8 cellular contexts compared by ENCODE assay signal in the genomic region with DNA sequence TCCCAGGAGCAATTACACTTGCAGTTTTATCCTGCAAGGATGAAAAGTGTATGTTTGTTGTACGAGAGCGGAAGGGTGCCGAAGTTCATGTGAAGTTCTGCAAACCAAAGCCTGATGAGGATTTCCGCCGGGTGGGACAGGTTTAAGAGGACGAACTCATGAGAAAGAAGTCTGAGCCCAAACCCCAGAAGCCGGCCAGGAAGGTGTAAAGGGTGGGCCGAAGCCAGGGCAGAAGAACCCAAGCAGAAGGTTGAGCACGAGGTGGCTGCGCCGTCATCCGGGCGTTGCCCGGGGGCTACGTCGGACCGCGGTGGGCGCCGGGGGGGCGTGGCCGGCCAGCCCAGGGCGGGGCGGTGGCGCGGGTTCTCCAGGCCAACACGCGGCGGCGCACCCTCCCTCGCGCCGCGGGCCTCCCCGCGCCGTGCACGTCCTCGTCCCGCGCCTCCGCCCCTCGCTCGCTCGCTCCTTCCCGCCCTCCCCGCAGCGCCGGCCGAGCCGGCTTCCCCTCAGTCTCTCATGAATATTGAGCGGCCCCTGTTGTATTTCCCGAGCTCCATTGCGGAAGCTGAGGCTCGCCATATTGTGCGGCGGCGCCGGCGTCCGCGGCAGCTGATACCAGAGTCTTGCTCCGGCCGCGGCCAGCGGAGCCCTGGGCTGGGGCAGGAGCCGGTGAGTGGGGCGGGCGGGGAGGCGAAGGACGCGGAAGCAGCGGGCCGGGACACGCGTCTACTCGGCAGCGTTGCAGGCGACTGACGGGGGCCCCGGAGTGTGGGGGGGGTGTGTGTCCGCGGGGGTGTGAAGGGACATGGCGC. TPM values are rescaled to one million over a fixed set of nuclear protein-coding genes. Genes with fewer than 3 reads are reported as not detected.
DNase-seq lines count a peak whose midpoint lies in the region; FAIRE-seq and TF ChIP-seq lines count a peak whose summit lies in the region.

A gene (plus strand): TSS at position 578 of the 812 bp plus-strand sequence. CDS start 41,996 bp downstream, outside the sequence.

- H3K9me3 ChIP-seq in SK-N-SH, result no peaks in the 10 kb centered on the region
- no peaks in the 10 kb centered on the region for H3K9me3 ChIP-seq in osteoblast (ENCODE audit: low read depth, low read length)
- H3K9me3 ChIP-seq in testis, result no peaks in the 10 kb centered on the region

- H4K20me1 ChIP-seq in SK-N-SH (ENCODE audit: insufficient read depth) (peaks cover 37% of the 10 kb centered on the region), osteoblast (ENCODE audit: insufficient read depth, low read length) (peaks cover 30% of the 10 kb centered on the region)

- no peak for FAIRE-seq in H54 (lab: Jason Lieb, UNC)

- peak within 1 kb of the TSS; percentile 90 for H3K4me3 Mint-ChIP-seq in activated naive CD4-positive, alpha-beta T cell treated with anti-CD3 and anti-CD28 coated beads, Interleukin-2, amount 50 U/mL, for 24 hours

- TF ChIP-seq RAD21 in SK-N-SH (IDR thresholded peaks at IDR 0.05; ENCODE audit: low read length), result peak; percentile 4; the same call in 1 of the 2 replicates

- peaks cover 50% of the 10 kb centered on the region for H3K4me1 Mint-ChIP-seq in activated naive CD4-positive, alpha-beta T cell treated with anti-CD3 and anti-CD28 coated beads, Interleukin-2, amount 50 U/mL, for 24 hours

- peak within 1 kb of the TSS; percentile 77 for H2AFZ ChIP-seq in SK-N-SH (ENCODE audit: low read depth)
- peak within 1 kb of the TSS; percentile 93 for H2AFZ ChIP-seq in osteoblast (ENCODE audit: low read length)

- peaks cover 15% of the 10 kb centered on the region for H3F3A ChIP-seq in SK-N-SH (replicated peaks; ENCODE audit: insufficient read depth)

- H3K4me3 ChIP-seq in SK-N-SH (ENCODE audit: low read depth in 2 of 2, low read length in 1 of 2), result peak within 1 kb of the TSS; percentile 68 to 95
- H3K4me3 ChIP-seq in osteoblast (ENCODE audit: insufficient read depth, low read length), result peak within 1 kb of the TSS; percentile 92
- peak within 1 kb of the TSS; percentile 76 to 79 for H3K4me3 ChIP-seq in testis

- TF ChIP-seq EP300 in SK-N-SH (IDR thresholded peaks at IDR 0.05; ENCODE audit: borderline replicate concordance in 1 of 2, low read depth in 1 of 2, low read length in 1 of 2), result no peak

- POLR2A ChIA-PET in SK-N-SH (lab: Yijun Ruan, JAX), result interaction anchor here (0.8 to 2.2 kb wide), 2 partner anchors 36 to 111 kb away, joined by 3 to 15 read pairs; a partner anchor contains a TSS

- no peaks in the 10 kb centered on the region for H3K9me3 Mint-ChIP-seq in activated naive CD4-positive, alpha-beta T cell treated with anti-CD3 and anti-CD28 coated beads, Interleukin-2, amount 50 U/mL, for 24 hours

- CTCF ChIA-PET in SK-N-SH (lab: Yijun Ruan, JAX), result interaction anchor here (0.7 to 1.6 kb wide), 5 partner anchors 9 to 240 kb away, joined by 3 to 5 read pairs (median 4); no protein-coding TSS in a partner anchor

- TF ChIP-seq CTCF in SK-N-SH (IDR thresholded peaks at IDR 0.05) (no peak), osteoblast (IDR thresholded peaks at IDR 0.05; ENCODE audit: extremely low read depth, low read depth, low read length) (no peak), testis (IDR thresholded peaks at IDR 0.05) (peak in 1 of 3 experiments; percentile 13)

- WGBS in SK-N-SH (ENCODE audit: low lambda C conversion rate), result 24% methylated on average over 18 of the region's 84 CpGs
- 1 to 5% methylated on average over 8 to 45 of the region's 84 CpGs for WGBS in testis, 2 donors

- peak within 1 kb of the TSS; percentile 84 for H3K27ac Mint-ChIP-seq in activated naive CD4-positive, alpha-beta T cell treated with anti-CD3 and anti-CD28 coated beads, Interleukin-2, amount 50 U/mL, for 24 hours

- intact Hi-C loops in testis (cut with DNase I; ENCODE audit: low total_unique reads), result no loop called here

- no peaks in the 10 kb centered on the region for H3K9me2 ChIP-seq in SK-N-SH

- H3K9ac ChIP-seq in SK-N-SH, result peak within 1 kb of the TSS; percentile 84

- peak within 1 kb of the TSS; percentile 54 to 89 for H3K27ac ChIP-seq in SK-N-SH (ENCODE audit: low read depth in 2 of 2, low read length in 1 of 2)
- peak within 1 kb of the TSS; percentile 13 for H3K27ac ChIP-seq in osteoblast (ENCODE audit: low read depth, low read length)
- peak within 1 kb of the TSS; percentile 82 to 93 for H3K27ac ChIP-seq in testis

- TF ChIP-seq POLR2A in H54 (IDR thresholded peaks at IDR 0.05; ENCODE audit: low read depth, low read length) (no peak), testis (IDR thresholded peaks at IDR 0.05) (no peak)

- H3K36me3 Mint-ChIP-seq in activated naive CD4-positive, alpha-beta T cell treated with anti-CD3 and anti-CD28 coated beads, Interleukin-2, amount 50 U/mL, for 24 hours, result no peaks in the 10 kb centered on the region

- no peaks in the 10 kb centered on the region for H3K27me3 Mint-ChIP-seq in activated naive CD4-positive, alpha-beta T cell treated with anti-CD3 and anti-CD28 coated beads, Interleukin-2, amount 50 U/mL, for 24 hours

- H3K4me1 ChIP-seq in SK-N-SH (ENCODE audit: control insufficient read depth in 1 of 2, insufficient read depth in 2 of 2, low read depth in 1 of 2, low read length in 1 of 2) (peaks cover 14 to 16% of the 10 kb centered on the region in 2 experiments; a peak in 3 of 4 replicates), osteoblast (ENCODE audit: insufficient read depth, low read length) (peaks cover 17% of the 10 kb centered on the region), testis (peaks cover 16% of the 10 kb centered on the region)

- H3K79me2 ChIP-seq in SK-N-SH (ENCODE audit: insufficient read depth), result peaks cover 41% of the 10 kb centered on the region
- H3K79me2 ChIP-seq in osteoblast (ENCODE audit: insufficient read depth, low read length), result peaks cover 35% of the 10 kb centered on the region

- H3K36me3 ChIP-seq in SK-N-SH (replicated peaks in 1 of 2; ENCODE audit: control insufficient read depth in 1 of 2, insufficient read depth in 2 of 2, low read length in 1 of 2), result no peaks in the 10 kb centered on the region
- H3K36me3 ChIP-seq in osteoblast (ENCODE audit: insufficient read depth, low read length), result no peaks in the 10 kb centered on the region
- H3K36me3 ChIP-seq in testis (ENCODE audit: low read depth, missing control alignments), result no peaks in the 10 kb centered on the region

- H3K27me3 ChIP-seq in SK-N-SH (ENCODE audit: insufficient read depth) (no peaks in the 10 kb centered on the region), osteoblast (ENCODE audit: insufficient read depth, low read length) (no peaks in the 10 kb centered on the region), testis (no peaks in the 10 kb centered on the region)

- H3K4me2 ChIP-seq in SK-N-SH (peak within 1 kb of the TSS; percentile 77), osteoblast (ENCODE audit: insufficient read depth, low read length) (peak within 1 kb of the TSS; percentile 96)

- DNase-seq in ELR (ENCODE audit: low read depth) (peak; percentile 84), H54 (ENCODE audit: insufficient read length, low spot score) (peak; percentile 70), LoVo (ENCODE audit: low spot score) (peak; percentile 80), SK-N-SH (peak; percentile 95), glomerular visceral epithelial cell (ENCODE audit: extremely low spot score) (peak; percentile 84), osteoblast (ENCODE audit: insufficient read length, low spot score, missing footprints) (peak; percentile 96), testis (peak; percentile 89)

TF ChIP-seq in SK-N-SH, 30 proteins besides CTCF, POLR2A, EP300 and RAD21 (continues in another document):
- TF ChIP-seq EZH2phosphoT487 (IDR thresholded peaks at IDR 0.05; ENCODE audit: borderline replicate concordance, low read depth) (no peak), MXI1 (IDR thresholded peaks at IDR 0.05; ENCODE audit: low read depth, low read length) (peak; percentile 57; the same call in 1 of the 2 replicates), POLR2AphosphoS5 (IDR thresholded peaks at IDR 0.05; ENCODE audit: low read depth, low read length) (peak; percentile 45), GATA2 (CRISPR knock-in tag; IDR thresholded peaks at IDR 0.05) (no peak), SIN3A (IDR thresholded peaks at IDR 0.05; ENCODE audit: borderline replicate concordance, low read depth, low read length) (no peak), CHD2 (IDR thresholded peaks at IDR 0.05; ENCODE audit: low read length, partially characterized antibody) (no peak), FOSL2 (IDR thresholded peaks at IDR 0.05; ENCODE audit: borderline replicate concordance, low read depth) (no peak), TAF1 (IDR thresholded peaks at IDR 0.05; ENCODE audit: borderline replicate concordance, low read depth, low read length) (peak; percentile 69; the same call in 1 of the 2 replicates), NFIC (IDR thresholded peaks at IDR 0.05; ENCODE audit: borderline replicate concordance) (no peak), TCF12 (IDR thresholded peaks at IDR 0.05) (no peak)
- TF ChIP-seq, protein P1, sequence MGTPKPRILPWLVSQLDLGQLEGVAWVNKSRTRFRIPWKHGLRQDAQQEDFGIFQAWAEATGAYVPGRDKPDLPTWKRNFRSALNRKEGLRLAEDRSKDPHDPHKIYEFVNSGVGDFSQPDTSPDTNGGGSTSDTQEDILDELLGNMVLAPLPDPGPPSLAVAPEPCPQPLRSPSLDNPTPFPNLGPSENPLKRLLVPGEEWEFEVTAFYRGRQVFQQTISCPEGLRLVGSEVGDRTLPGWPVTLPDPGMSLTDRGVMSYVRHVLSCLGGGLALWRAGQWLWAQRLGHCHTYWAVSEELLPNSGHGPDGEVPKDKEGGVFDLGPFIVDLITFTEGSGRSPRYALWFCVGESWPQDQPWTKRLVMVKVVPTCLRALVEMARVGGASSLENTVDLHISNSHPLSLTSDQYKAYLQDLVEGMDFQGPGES (IDR thresholded peaks at IDR 0.05; ENCODE audit: low read depth, low read length), result no peak

RNA-seq across cellular contexts. Expression of the gene that starts here (rescaled TPM):
- 20.1 and 21.8 TPM in 2 replicates for polyA plus RNA-seq in SK-N-SH (2012; rRNA removed)
- 33.5 and 36.2 TPM in 2 replicates for polyA plus RNA-seq in SK-N-SH (2012; cell fraction: cytosol; rRNA removed)
- polyA plus RNA-seq in SK-N-SH (2012; cell fraction: nucleus; rRNA removed), result 3.2 and 11.8 TPM in 2 replicates
- 20.3 and 23.0 TPM in 2 replicates for total RNA-seq in osteoblast
- total RNA-seq in testis, result 10 to 100 TPM; 38.9 to 46.0 TPM
- 38.6 TPM for polyA plus RNA-seq in testis (ENCODE audit: insufficient read depth, low read depth, low replicate concordance)

Comparison
In these comparisons a context has a peak if more than half of its experiments do, and no peak if none do; other contexts are left out.
1. Peak in every context shown above with its lines: DNase-seq, H3K4me3 ChIP-seq and H3K27ac ChIP-seq.
2. H3K27ac ChIP-seq: peak in every context shown above with its lines; median percentile 88 in testis; 72 in SK-N-SH; 13 in osteoblast.